ENCODE assay signal across 16 cellular contexts in genomic region chr20:62589150-62589498, GRCh38.
"Had no signal": no experiment of that assay in that cellular context is flagged by ENCODE, and none has a peak within 500 bp of the region (broad histone marks: within the 10 kb centered on the region; RNA-seq: fewer than 3 reads in every experiment).

No MANE protein-coding gene starts in this region.

- ATAC-seq: foreskin keratinocyte; left cardiac atrium; naive thymus-derived CD4-positive, alpha-beta T cell; stimulated activated memory B cell treated with anti-CD40 and anti-IgM and Interleukin-4, amounts not matched to agents 10 μg/mL and 1 μg/mL and 100 μg/mL, for 72 hours; stimulated activated naive CD8-positive, alpha-beta T cell treated with anti-CD3 and anti-CD28 coated beads, Interleukin-15, amount 100 ng/mL, for 72 hours had no signal

- H3K27me3 ChIP-seq: colonic mucosa, hepatocyte, testis had no signal

- H3K9me3 ChIP-seq: colonic mucosa, neutrophil, testis, tibial nerve had no signal

- H3K36me3 ChIP-seq: colonic mucosa, tibial nerve had no signal

- DNase-seq: colonic mucosa; erythroblast; foreskin keratinocyte; kidney; left cardiac atrium; mesendoderm; naive thymus-derived CD4-positive, alpha-beta T cell; nephron progenitor cell; stimulated activated CD4-positive, alpha-beta T cell treated with anti-CD3 and anti-CD28 coated beads, Interleukin-1b, Interleukin-23, amount 100 ng/mL, for 48 hours; stimulated activated CD4-positive, alpha-beta T cell treated with anti-CD3 and anti-CD28 coated beads, Interleukin-4, amount 100 ng/mL, for 24 hours; stimulated activated naive CD8-positive, alpha-beta T cell treated with anti-CD3 and anti-CD28 coated beads, Interleukin-15, amount 100 ng/mL, for 72 hours; testis had no signal

- H3K4me1 ChIP-seq: colonic mucosa, foreskin keratinocyte, testis had no signal

- H3K4me3 ChIP-seq: colonic mucosa, hepatocyte, testis, tibial nerve had no signal

- H3K27ac ChIP-seq: colonic mucosa, foreskin keratinocyte, hepatocyte, neutrophil, testis, tibial nerve had no signal
